15 cellular contexts compared by ENCODE assay signal in the genomic region with DNA sequence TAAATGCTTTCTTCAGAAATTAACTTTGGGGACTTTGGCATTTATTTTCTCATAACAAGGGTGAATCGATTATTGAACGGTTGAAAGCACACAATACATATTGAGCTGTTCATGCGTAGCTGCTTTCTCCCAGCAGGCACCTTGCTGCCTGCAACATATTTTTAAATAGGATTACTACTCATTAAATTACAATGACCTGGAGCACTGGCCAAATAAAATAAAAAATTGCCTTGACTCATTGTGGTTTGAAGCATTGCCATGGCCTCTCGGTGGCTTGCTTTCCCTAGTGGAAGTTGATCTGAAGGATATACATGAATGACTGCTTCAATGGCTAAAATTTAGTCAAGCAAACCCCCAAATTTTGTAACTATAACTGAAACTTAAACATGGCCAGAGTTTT.
DNase-seq lines count a peak whose midpoint lies in the region; ATAC-seq, FAIRE-seq and TF ChIP-seq lines count a peak whose summit lies in the region.
"Had no signal": no experiment of that assay in that cellular context is flagged by ENCODE, and none has a peak within 500 bp of the region (broad histone marks: within the 10 kb centered on the region; RNA-seq: fewer than 3 reads in every experiment).

No MANE protein-coding gene starts in this region.

- no peak overlapping the region for H3K4me2 ChIP-seq in PC-9

- peak; percentile 15 for DNase-seq in NCI-H82 (lab: John Stamatoyannopoulos, UW)
- DNase-seq in NCI-H82 treated with DMSO at 0.1 percent for 48 hours (lab: John Stamatoyannopoulos, UW; ENCODE audit: unreplicated experiment) = no peak
- peak; percentile 10 for DNase-seq in RCC 7860 (ENCODE audit: low spot score)
- DNase-seq in fibroblast of gingiva (ENCODE audit: low read depth) = peak; percentile 1
- DNase-seq in stromal cell of bone marrow (ENCODE audit: low read depth) = peak; percentile 82
- DNase-seq in stimulated activated naive CD8-positive, alpha-beta T cell treated with anti-CD3 and anti-CD28 coated beads, Interleukin-15, Interleukin-2, amounts not matched to agents 100 U/mL and 50 U/mL, for 24 hours = no peak
- no peak for DNase-seq in PC-9
- DNase-seq: caudate nucleus, DMS 273 treated with DMSO at 0.1 percent for 48 hours, occipital lobe, RPMI8226, tibial artery had no signal

- ATAC-seq in HG02759 (IDR thresholded peaks at IDR 0.05; ENCODE audit: unreplicated experiment) = no peak
- ATAC-seq in stimulated activated naive CD8-positive, alpha-beta T cell treated with anti-CD3 and anti-CD28 coated beads, Interleukin-15, Interleukin-2, amounts not matched to agents 100 U/mL and 50 U/mL, for 24 hours = no peak

- peak; percentile 52 for FAIRE-seq in RCC 7860 (lab: Jason Lieb, UNC)
- FAIRE-seq: A204.1 had no signal

- POLR2A ChIA-PET in PC-9 (lab: Charles Lee; ENCODE audit: unreplicated experiment) = no interaction called here

- H3F3A ChIP-seq in PC-9 (ENCODE audit: insufficient read depth, low read depth) = no peaks in the 10 kb centered on the region

- H3K9me3 ChIP-seq in PC-9 (ENCODE audit: insufficient read depth, low read depth) = no peaks in the 10 kb centered on the region
- H3K9me3 ChIP-seq: tibial artery had no signal

- H3K4me3 ChIP-seq in PC-9 = no peak overlapping the region
- H3K4me3 ChIP-seq: tibial artery had no signal

- BruUV-seq in PC-9 (replicated peaks; lab: Mats Ljungman, UMichigan) = no TSS peak

- no peaks in the 10 kb centered on the region for H3K79me2 ChIP-seq in PC-9 (ENCODE audit: low read depth)

- no peaks in the 10 kb centered on the region for H3K36me3 ChIP-seq in PC-9 (ENCODE audit: low read depth)
- H3K36me3 ChIP-seq: tibial artery had no signal

- H3K27ac ChIP-seq in PC-9 = no peak overlapping the region
- H3K27ac ChIP-seq: HL-60, tibial artery had no signal

- intact Hi-C loops in PC-9 (cut with micrococcal nuclease; ENCODE audit: unreplicated experiment) = no loop called here

- H3K4me1 ChIP-seq in PC-9 (replicated peaks; ENCODE audit: insufficient read depth) = no peaks in the 10 kb centered on the region
- H3K4me1 ChIP-seq: tibial artery had no signal

- H3K9me2 ChIP-seq in PC-9 (ENCODE audit: insufficient read depth) = no peaks in the 10 kb centered on the region

- H2AFZ ChIP-seq in PC-9 = no peak overlapping the region

- no peak for TF ChIP-seq CTCF in PC-9 (conservative IDR thresholded peaks at IDR 0.05)

- no peaks in the 10 kb centered on the region for H3K27me3 ChIP-seq in PC-9 (ENCODE audit: insufficient read depth, low read depth)
- H3K27me3 ChIP-seq: tibial artery had no signal

- CTCF ChIA-PET in PC-9 (lab: Charles Lee) = no interaction called here

- H4K20me1 ChIP-seq in PC-9 (ENCODE audit: insufficient read depth) = no peaks in the 10 kb centered on the region

Comparison
In these comparisons a context has a peak if more than half of its experiments do, and no peak if none do; other contexts are left out.
1. DNase-seq: peak in NCI-H82 (single experiment), RCC 7860 (single experiment), fibroblast of gingiva (single experiment) and stromal cell of bone marrow (single experiment); none in NCI-H82 treated with DMSO at 0.1 percent for 48 hours (single experiment), stimulated activated naive CD8-positive, alpha-beta T cell treated with anti-CD3 and anti-CD28 coated beads, Interleukin-15, Interleukin-2, amounts not matched to agents 100 U/mL and 50 U/mL, for 24 hours (single experiment) and PC-9 (0 of 2).